21 cellular contexts compared by ENCODE assay signal in genomic region chr7:24199978-24200377, GRCh38.
DNase-seq lines count a peak whose midpoint lies in the region; ATAC-seq and TF ChIP-seq lines count a peak whose summit lies in the region.
"Had no signal": no experiment of that assay in that cellular context is flagged by ENCODE, and none has a peak within 500 bp of the region (broad histone marks: within the 10 kb centered on the region; RNA-seq: fewer than 3 reads in every experiment).

No MANE protein-coding gene starts in this region.

- H2AFZ ChIP-seq in neural cell (ENCODE audit: low read depth, low read length), result no peak overlapping the region

- peak; percentile 43 to 60 for ATAC-seq in activated T-cell treated with anti-CD3 and anti-CD28 coated beads, Interleukin-2, amount 50 U/mL, for 4 hours
- peak; percentile 71 for ATAC-seq in activated CD8-positive, alpha-beta T cell treated with anti-CD3 and anti-CD28 coated beads, Interleukin-2, amount 10 ng/mL, durations not matched to agents 7 days and 5 days
- no peak for ATAC-seq in HG02885 (IDR thresholded peaks at IDR 0.05; ENCODE audit: poor library complexity, unreplicated experiment)
- ATAC-seq: HepG2, right cardiac atrium had no signal

- POLR2A ChIA-PET in activated CD8-positive, alpha-beta T cell treated with anti-CD3 and anti-CD28 coated beads, Interleukin-2, amount 10 ng/mL, durations not matched to agents 7 days and 5 days (lab: Charles Lee), result no interaction called here

- H3K79me2 ChIP-seq in neural cell (replicated peaks; ENCODE audit: insufficient read depth, low read length), result no peaks in the 10 kb centered on the region

- H3K27ac Mint-ChIP-seq in activated CD8-positive, alpha-beta T cell treated with anti-CD3 and anti-CD28 coated beads, Interleukin-2, amount 10 ng/mL, durations not matched to agents 7 days and 5 days, result no peak overlapping the region

- no peak for DNase-seq in activated T-cell treated with anti-CD3 and anti-CD28 coated beads, Interleukin-2, amount 50 U/mL, for 4 hours
- no peak for DNase-seq in activated T-cell treated with anti-CD3 and anti-CD28 coated beads, Interleukin-2, amount 50 U/mL, for 1 hour
- DNase-seq in NCI-H146 (lab: John Stamatoyannopoulos, UW), result peak; percentile 42
- no peak for DNase-seq in activated CD8-positive, alpha-beta T cell treated with anti-CD3 and anti-CD28 coated beads, Interleukin-2, amount 10 ng/mL, durations not matched to agents 7 days and 5 days
- no peak for DNase-seq in GM03348 (ENCODE audit: low spot score)
- no peak for DNase-seq in activated naive CD4-positive, alpha-beta T cell treated with anti-CD3 and anti-CD28 coated beads, Interleukin-2, amount 50 U/mL, for 16 hours
- DNase-seq: ACHN, dermis blood vessel endothelial cell, foreskin fibroblast, HCEC 1CT, hippocampal formation, islet precursor cell, NCI-H2081 treated with DMSO at 0.1 percent for 48 hours, NCI-H524, ovary, right cardiac atrium, SHP77 had no signal

- no peak for TF ChIP-seq EP300 in neural cell (conservative IDR thresholded peaks at IDR 0.05; ENCODE audit: poor library complexity, severe bottlenecking)

- no peak overlapping the region for H3K4me3 Mint-ChIP-seq in activated T-cell treated with anti-CD3 and anti-CD28 coated beads, Interleukin-2, amount 50 U/mL, for 4 hours
- no peak overlapping the region for H3K4me3 Mint-ChIP-seq in activated CD8-positive, alpha-beta T cell treated with anti-CD3 and anti-CD28 coated beads, Interleukin-2, amount 10 ng/mL, durations not matched to agents 7 days and 5 days

- no peaks in the 10 kb centered on the region for H3K36me3 Mint-ChIP-seq in activated T-cell treated with anti-CD3 and anti-CD28 coated beads, Interleukin-2, amount 50 U/mL, for 4 hours (ENCODE audit: insufficient read depth)
- no peaks in the 10 kb centered on the region for H3K36me3 Mint-ChIP-seq in activated CD8-positive, alpha-beta T cell treated with anti-CD3 and anti-CD28 coated beads, Interleukin-2, amount 10 ng/mL, durations not matched to agents 7 days and 5 days (ENCODE audit: low read depth)

- peak overlapping the region; percentile 53 for H3K4me3 ChIP-seq in neural cell (ENCODE audit: low read length)
- H3K4me3 ChIP-seq: lung, ovary had no signal

- no peaks in the 10 kb centered on the region for H4K20me1 ChIP-seq in neural cell (ENCODE audit: insufficient read depth)

- H3K9me2 ChIP-seq in neural cell (ENCODE audit: insufficient read depth, low read length), result no peaks in the 10 kb centered on the region

- no peaks in the 10 kb centered on the region for H3K9me3 Mint-ChIP-seq in activated T-cell treated with anti-CD3 and anti-CD28 coated beads, Interleukin-2, amount 50 U/mL, for 4 hours
- no peaks in the 10 kb centered on the region for H3K9me3 Mint-ChIP-seq in activated CD8-positive, alpha-beta T cell treated with anti-CD3 and anti-CD28 coated beads, Interleukin-2, amount 10 ng/mL, durations not matched to agents 7 days and 5 days (ENCODE audit: insufficient read depth)

- no peak for TF ChIP-seq RAD21 in neural cell (conservative IDR thresholded peaks at IDR 0.05)

- peaks cover 18% of the 10 kb centered on the region for H3K4me1 Mint-ChIP-seq in activated T-cell treated with anti-CD3 and anti-CD28 coated beads, Interleukin-2, amount 50 U/mL, for 4 hours (ENCODE audit: low read depth)
- H3K4me1 Mint-ChIP-seq in activated CD8-positive, alpha-beta T cell treated with anti-CD3 and anti-CD28 coated beads, Interleukin-2, amount 10 ng/mL, durations not matched to agents 7 days and 5 days (ENCODE audit: low read depth), result peaks cover 20% of the 10 kb centered on the region

- H3K27ac ChIP-seq in neural cell (ENCODE audit: low read length), result peak overlapping the region; percentile 74
- H3K27ac ChIP-seq: ovary had no signal

- peaks cover 3% of the 10 kb centered on the region for H3F3A ChIP-seq in neural cell (ENCODE audit: insufficient read depth, low read length, poor library complexity, severe bottlenecking)

- no peak overlapping the region for H3K9ac ChIP-seq in neural cell (ENCODE audit: low read length)

- H3K36me3 ChIP-seq in neural cell (ENCODE audit: insufficient read depth, low read length), result no peaks in the 10 kb centered on the region
- H3K36me3 ChIP-seq: ovary had no signal

- H3K27me3 ChIP-seq in neural cell (ENCODE audit: insufficient read depth, low read depth, low read length), result no peaks in the 10 kb centered on the region
- H3K27me3 ChIP-seq: ovary had no signal

- no peak for TF ChIP-seq CTCF in neural cell (IDR thresholded peaks at IDR 0.05; ENCODE audit: poor library complexity, severe bottlenecking)

- CTCF ChIA-PET in activated CD8-positive, alpha-beta T cell treated with anti-CD3 and anti-CD28 coated beads, Interleukin-2, amount 10 ng/mL, durations not matched to agents 7 days and 5 days (lab: Charles Lee), result no interaction called here

- peak overlapping the region; percentile 45 for H3K4me2 ChIP-seq in neural cell (ENCODE audit: low read length)

- no peaks in the 10 kb centered on the region for H3K27me3 Mint-ChIP-seq in activated T-cell treated with anti-CD3 and anti-CD28 coated beads, Interleukin-2, amount 50 U/mL, for 4 hours (ENCODE audit: low read depth)
- H3K27me3 Mint-ChIP-seq in activated CD8-positive, alpha-beta T cell treated with anti-CD3 and anti-CD28 coated beads, Interleukin-2, amount 10 ng/mL, durations not matched to agents 7 days and 5 days (ENCODE audit: low read depth), result peaks cover 2% of the 10 kb centered on the region

- H3K9me3 ChIP-seq in neural cell (ENCODE audit: low read length), result no peaks in the 10 kb centered on the region
- H3K9me3 ChIP-seq: ovary had no signal

TF ChIP-seq in neural cell, 6 proteins besides CTCF, POLR2A, EP300 and RAD21:
- TF ChIP-seq SMC3 (conservative IDR thresholded peaks at IDR 0.05; ENCODE audit: poor library complexity) (no peak), EZH2 (IDR thresholded peaks at IDR 0.05; ENCODE audit: borderline replicate concordance, insufficient read depth, low read length, poor library complexity, severe bottlenecking) (no peak), POLR2AphosphoS5 (IDR thresholded peaks at IDR 0.05) (no peak), REST (IDR thresholded peaks at IDR 0.05; ENCODE audit: borderline replicate concordance) (no peak), MXI1 (conservative IDR thresholded peaks at IDR 0.05; ENCODE audit: poor library complexity, severe bottlenecking) (no peak), TAF1 (IDR thresholded peaks at IDR 0.05; ENCODE audit: low read depth) (no peak)
